Comparison of ENCODE assay signal across 1 cellular context in the genomic region with DNA sequence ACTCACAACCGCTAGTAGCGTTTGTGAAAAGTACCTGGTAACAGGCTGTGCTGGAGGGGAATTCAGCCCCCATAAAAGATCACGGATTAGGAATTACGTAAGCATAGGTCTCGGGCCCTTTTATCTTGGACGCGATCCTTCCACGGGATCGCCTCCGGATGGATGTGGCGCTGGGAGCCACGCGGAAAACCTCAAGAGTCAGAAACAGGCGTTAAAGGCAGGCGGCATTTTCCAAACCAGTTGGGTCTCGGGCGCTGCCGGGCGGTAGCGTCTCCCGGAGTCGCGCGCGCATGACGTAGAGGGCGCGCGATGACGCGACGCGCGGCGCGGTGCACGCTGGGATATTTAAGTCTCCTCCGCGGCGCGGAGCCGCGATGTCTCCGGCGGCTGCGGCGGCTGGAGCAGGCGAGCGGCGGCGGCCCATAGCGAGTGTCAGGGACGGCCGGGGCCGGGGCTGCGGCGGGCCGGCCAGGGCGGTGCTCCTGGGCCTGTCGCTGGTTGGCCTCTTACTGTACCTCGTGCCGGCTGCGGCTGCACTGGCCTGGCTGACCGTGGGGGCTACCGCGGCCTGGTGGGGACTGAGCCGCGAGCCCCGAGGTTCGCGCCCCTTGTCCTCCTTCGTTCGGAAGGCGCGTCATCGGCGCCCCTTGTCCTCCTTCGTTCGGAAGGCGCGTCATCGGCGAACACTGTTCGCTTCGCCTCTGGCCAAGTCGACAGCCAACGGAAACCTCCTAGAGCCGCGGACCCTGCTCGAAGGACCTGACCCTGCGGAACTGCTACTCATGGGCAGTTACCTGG.
A peak's percentile ranks its signal among the peaks of the same experiment; 100 is the strongest.
TF ChIP-seq lines count a peak whose summit lies in the region.

Gene POM121, plus strand, starts transcription at position 348 of the 798 bp plus-strand sequence. Its CDS starts 27 bp downstream, at position 375.

TF ChIP-seq in GM12878, 131 proteins besides CTCF, POLR2A, EP300 and RAD21 (continued from another document):
- no peak for TF ChIP-seq SKIL (IDR thresholded peaks at IDR 0.05; ENCODE audit: low read depth, poor library complexity, severe bottlenecking)
- peak; percentile 83 for TF ChIP-seq IKZF1 (conservative IDR thresholded peaks at IDR 0.05)
- TF ChIP-seq ZNF592 (IDR thresholded peaks at IDR 0.05) = no peak
- TF ChIP-seq E2F4 (IDR thresholded peaks at IDR 0.05; ENCODE audit: low read depth, low read length) = peak; percentile 13; the same call in 1 of the 2 replicates
- peak; percentile 91; the same call in 1 of the 2 replicates for TF ChIP-seq ZNF207 (IDR thresholded peaks at IDR 0.05; ENCODE audit: borderline replicate concordance)
- peak; percentile 76; the same call in 1 of the 2 replicates for TF ChIP-seq RB1 (IDR thresholded peaks at IDR 0.05; ENCODE audit: borderline replicate concordance)
- TF ChIP-seq POU2F2 (IDR thresholded peaks at IDR 0.05; ENCODE audit: borderline replicate concordance, low read depth, low read length) = peak; percentile 28; the same call in 1 of the 3 replicates
- TF ChIP-seq, protein P1, sequence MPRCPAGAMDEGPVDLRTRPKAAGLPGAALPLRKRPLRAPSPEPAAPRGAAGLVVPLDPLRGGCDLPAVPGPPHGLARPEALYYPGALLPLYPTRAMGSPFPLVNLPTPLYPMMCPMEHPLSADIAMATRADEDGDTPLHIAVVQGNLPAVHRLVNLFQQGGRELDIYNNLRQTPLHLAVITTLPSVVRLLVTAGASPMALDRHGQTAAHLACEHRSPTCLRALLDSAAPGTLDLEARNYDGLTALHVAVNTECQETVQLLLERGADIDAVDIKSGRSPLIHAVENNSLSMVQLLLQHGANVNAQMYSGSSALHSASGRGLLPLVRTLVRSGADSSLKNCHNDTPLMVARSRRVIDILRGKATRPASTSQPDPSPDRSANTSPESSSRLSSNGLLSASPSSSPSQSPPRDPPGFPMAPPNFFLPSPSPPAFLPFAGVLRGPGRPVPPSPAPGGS (IDR thresholded peaks at IDR 0.05; ENCODE audit: borderline replicate concordance, insufficient read depth, low read depth, low read length, poor library complexity, severe bottlenecking) = peak; percentile 93
- TF ChIP-seq SIX5 (IDR thresholded peaks at IDR 0.05; ENCODE audit: low read depth, low read length, severe bottlenecking) = peak; percentile 54
- peak in 1 of 2 experiments; percentile 65; a peak in 2 of 4 replicates for TF ChIP-seq BHLHE40 (IDR thresholded peaks at IDR 0.05; ENCODE audit: borderline replicate concordance in 1 of 2, low read depth in 2 of 2, low read length in 1 of 2)
- peak; percentile 98 for TF ChIP-seq CREB1 (IDR thresholded peaks at IDR 0.05; ENCODE audit: low read depth)
- TF ChIP-seq ZBED1 (IDR thresholded peaks at IDR 0.05; ENCODE audit: borderline replicate concordance) = peak; percentile 17; the same call in 1 of the 2 replicates
- TF ChIP-seq TCF12 (IDR thresholded peaks at IDR 0.05; ENCODE audit: low read depth, low read length) = peak; percentile 44; the same call in 1 of the 2 replicates
- no peak for TF ChIP-seq MYC (IDR thresholded peaks at IDR 0.05; ENCODE audit: insufficient read depth, insufficient read length, insufficient replicate concordance, low read length, severe bottlenecking)
- no peak for TF ChIP-seq E2F8 (IDR thresholded peaks at IDR 0.05; ENCODE audit: low read depth, partially characterized antibody)
- TF ChIP-seq GATAD2B (conservative IDR thresholded peaks at IDR 0.05; ENCODE audit: low read depth) = peak; percentile 76
- peak in 1 of 2 experiments; percentile 39; a peak in 1 of 3 replicates for TF ChIP-seq EGR1 (IDR thresholded peaks at IDR 0.05; ENCODE audit: borderline replicate concordance in 1 of 2, low read depth in 2 of 2, low read length in 2 of 2)
- peak; percentile 60; the same call in 1 of the 2 replicates for TF ChIP-seq TARDBP (IDR thresholded peaks at IDR 0.05; ENCODE audit: borderline replicate concordance)
- TF ChIP-seq RELA (IDR thresholded peaks at IDR 0.05; ENCODE audit: borderline replicate concordance, partially characterized antibody) = peak; percentile 65
- TF ChIP-seq HCFC1 (IDR thresholded peaks at IDR 0.05; ENCODE audit: low read length) = peak; percentile 81
- 0 out of 2 replicates have a peak, but pooled peaks have one; percentile 56 for TF ChIP-seq FOXM1 (IDR thresholded peaks at IDR 0.05; ENCODE audit: low read depth, low read length)
- TF ChIP-seq YY1 (IDR thresholded peaks at IDR 0.05; ENCODE audit: low read depth, low read length) = peak; percentile 86
- 0 out of 2 replicates have a peak, but pooled peaks have one; percentile 33 for TF ChIP-seq NR2F1 (conservative IDR thresholded peaks at IDR 0.05)
- TF ChIP-seq SREBF1 (IDR thresholded peaks at IDR 0.05; ENCODE audit: low read length) = no peak
- TF ChIP-seq, protein P2, sequence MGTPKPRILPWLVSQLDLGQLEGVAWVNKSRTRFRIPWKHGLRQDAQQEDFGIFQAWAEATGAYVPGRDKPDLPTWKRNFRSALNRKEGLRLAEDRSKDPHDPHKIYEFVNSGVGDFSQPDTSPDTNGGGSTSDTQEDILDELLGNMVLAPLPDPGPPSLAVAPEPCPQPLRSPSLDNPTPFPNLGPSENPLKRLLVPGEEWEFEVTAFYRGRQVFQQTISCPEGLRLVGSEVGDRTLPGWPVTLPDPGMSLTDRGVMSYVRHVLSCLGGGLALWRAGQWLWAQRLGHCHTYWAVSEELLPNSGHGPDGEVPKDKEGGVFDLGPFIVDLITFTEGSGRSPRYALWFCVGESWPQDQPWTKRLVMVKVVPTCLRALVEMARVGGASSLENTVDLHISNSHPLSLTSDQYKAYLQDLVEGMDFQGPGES (IDR thresholded peaks at IDR 0.05) = no peak
- TF ChIP-seq MEF2A (IDR thresholded peaks at IDR 0.05; ENCODE audit: insufficient read depth, low read depth, low read length) = 0 out of 2 replicates have a peak, but pooled peaks have one; percentile 45
TF ChIP-seq in GM12878: peak in this region for 52.
